Comparison of ENCODE assay signal across 21 cellular contexts in genomic region chr11:134634897-134635831, GRCh38.
DNase-seq lines count a peak whose midpoint lies in the region; ATAC-seq, FAIRE-seq and TF ChIP-seq lines count a peak whose summit lies in the region.
"Had no signal": no experiment of that assay in that cellular context is flagged by ENCODE, and none has a peak within 500 bp of the region (broad histone marks: within the 10 kb centered on the region; RNA-seq: fewer than 3 reads in every experiment).

No MANE protein-coding gene starts in this region.

- BruUV-seq in K562 (replicated peaks; lab: Mats Ljungman, UMichigan) = no TSS peak

- no peak overlapping the region for H2AFZ ChIP-seq in K562 (ENCODE audit: low read depth, low read length)

- in situ Hi-C loops in G401 (cut with HindIII; ENCODE audit: low sequenced_read_pairs) = no loop called here
- in situ Hi-C loops in K562 (cut with MboI) = no loop called here

- TF ChIP-seq POLR2A in K562 (conservative IDR thresholded peaks at IDR 0.05) (no peak), testis (IDR thresholded peaks at IDR 0.05) (no peak)

- TF ChIP-seq CTCF in K562 (IDR thresholded peaks at IDR 0.05 in 2 of 3, conservative IDR thresholded peaks at IDR 0.05 in 1 of 3; ENCODE audit: insufficient read depth in 2 of 3, low read depth in 1 of 3, low read length in 3 of 3) (peak in 1 of 3 experiments; percentile 11; a peak in 1 of 6 replicates), testis (IDR thresholded peaks at IDR 0.05) (no peak)

- no peak for TF ChIP-seq EP300 in K562 (IDR thresholded peaks at IDR 0.05; ENCODE audit: low read length)

- no peaks in the 10 kb centered on the region for H3K79me2 ChIP-seq in K562 (ENCODE audit: control insufficient read depth, insufficient read depth, low read length)

- peak; percentile 67 for ATAC-seq in K562
- ATAC-seq in HG03571 (IDR thresholded peaks at IDR 0.05; ENCODE audit: unreplicated experiment) = no peak
- ATAC-seq: activated CD4-positive, CD25-positive, alpha-beta regulatory T cell treated with anti-CD3 and anti-CD28 coated beads, Interleukin-2, amount 50 U/mL, for 24 hours; activated naive CD4-positive, alpha-beta T cell treated with anti-CD3 and anti-CD28 coated beads, Interleukin-2, amount 50 U/mL, for 72 hours had no signal

- H3K4me2 ChIP-seq in K562 (ENCODE audit: insufficient read depth, low read length) = no peak overlapping the region

- CTCF ChIA-PET in K562 (lab: Yijun Ruan, JAX; ENCODE audit: low intra/inter-chr PET ratio) = interaction anchor here (0.9 kb wide), 1 partner anchor 372 kb away, joined by 3 read pairs; no protein-coding TSS in a partner anchor

- no peaks in the 10 kb centered on the region for H3K4me1 ChIP-seq in K562 (replicated peaks in 1 of 2; ENCODE audit: control insufficient read depth in 2 of 2, insufficient read depth in 2 of 2, low read length in 2 of 2)
- H3K4me1 ChIP-seq in testis = no peaks in the 10 kb centered on the region
- H3K4me1 ChIP-seq: uterus had no signal

- FAIRE-seq in K562 (lab: Jason Lieb, UNC) = no peak

- no peaks in the 10 kb centered on the region for H3K9me1 ChIP-seq in K562 (ENCODE audit: control insufficient read depth, insufficient read depth, low read length)

- TF ChIP-seq RAD21 in K562 (CRISPR knock-in tag; conservative IDR thresholded peaks at IDR 0.05 in 1 of 2, IDR thresholded peaks at IDR 0.05 in 1 of 2) = peak in 1 of 2 experiments; percentile 29; a peak in 1 of 4 replicates

- POLR2A ChIA-PET in K562 (lab: Yijun Ruan, JAX) = interaction anchor here (0.6 kb wide), 2 partner anchors 9 to 1225 kb away, joined by 4 read pairs; no protein-coding TSS in a partner anchor

- DNase-seq in Ammon's horn (ENCODE audit: low spot score) (peak; percentile 71), G401 (ENCODE audit: low spot score) (peak; percentile 3), K562 (ENCODE audit: extremely low read depth in 1 of 4, low spot score in 3 of 4) (no peak), medulla oblongata (ENCODE audit: extremely low spot score) (peak; percentile 61), testis (no peak), NCI-H82 (lab: John Stamatoyannopoulos, UW) (no peak)
- no peak for DNase-seq in activated CD4-positive, CD25-positive, alpha-beta regulatory T cell treated with anti-CD3 and anti-CD28 coated beads, Interleukin-2, amount 50 U/mL, for 72 hours
- DNase-seq: DMS79 treated with DMSO at 0.1 percent for 48 hours; effector CD4-positive, alpha-beta T cell; Karpas-422; mammary epithelial cell; NCI-H1694; NCI-H510A; stimulated activated naive CD4-positive, alpha-beta T cell; uterus had no signal

- WGBS in K562 (ENCODE audit: insufficient coverage, low coverage, missing lambda C conversion rate) = 2% methylated on average over 19 of the region's 22 CpGs
- 67 to 69% methylated on average over 21 to 22 of the region's 22 CpGs for WGBS in testis, 2 donors

- H3K4me3 ChIP-seq in K562 = no peak overlapping the region
- H3K4me3 ChIP-seq in testis = no peak overlapping the region
- H3K4me3 ChIP-seq: BLaER1 treated with 17β-estradiol and CSF1 and Interleukin-3, amounts not matched to agents 10 nM and 100 nM; skin epidermis; uterus had no signal

- no peaks in the 10 kb centered on the region for H3K36me3 ChIP-seq in K562 (ENCODE audit: control insufficient read depth, insufficient read depth, low read length)
- no peaks in the 10 kb centered on the region for H3K36me3 ChIP-seq in testis (ENCODE audit: low read depth, missing control alignments)
- H3K36me3 ChIP-seq: BLaER1 treated with 17β-estradiol and CSF1 and Interleukin-3, amounts not matched to agents 10 nM and 100 nM; uterus had no signal

- peaks cover under 1% of the 10 kb centered on the region; the same call in 1 of the 2 replicates for H4K20me1 ChIP-seq in K562 (replicated peaks; ENCODE audit: control insufficient read depth, insufficient read depth, low read length)

- intact Hi-C loops in K562 (cut with micrococcal nuclease) (no loop called here), testis (cut with DNase I; ENCODE audit: low total_unique reads) (no loop called here)

- H3K27me3 ChIP-seq in K562 (ENCODE audit: control insufficient read depth in 2 of 2, insufficient read depth in 2 of 2, low read length in 2 of 2) (peaks cover 22 to 79% of the 10 kb centered on the region in 2 experiments; a peak in 4 of 5 replicates), testis (no peaks in the 10 kb centered on the region)
- H3K27me3 ChIP-seq: BLaER1 treated with 17β-estradiol and CSF1 and Interleukin-3, amounts not matched to agents 10 nM and 100 nM; uterus had no signal

- H3K9me3 ChIP-seq in K562 (replicated peaks; ENCODE audit: control insufficient read depth, insufficient read depth, low read depth, low read length) = no peaks in the 10 kb centered on the region
- H3K9me3 ChIP-seq in testis = no peaks in the 10 kb centered on the region
- H3K9me3 ChIP-seq: BLaER1 treated with 17β-estradiol and CSF1 and Interleukin-3, amounts not matched to agents 10 nM and 100 nM; uterus had no signal

- no peak overlapping the region for H3K27ac ChIP-seq in K562 (ENCODE audit: extremely low read depth, low read depth, low read length)
- H3K27ac ChIP-seq in testis = no peak overlapping the region
- H3K27ac ChIP-seq: BLaER1 treated with 17β-estradiol and CSF1 and Interleukin-3, amounts not matched to agents 10 nM and 100 nM; HL-60; skin epidermis; uterus had no signal

- H3K9ac ChIP-seq in K562 (ENCODE audit: insufficient read depth in 1 of 2, low read depth in 2 of 2, low read length in 2 of 2) = no peak overlapping the region
- H3K9ac ChIP-seq: BLaER1 treated with 17β-estradiol and CSF1 and Interleukin-3, amounts not matched to agents 10 nM and 100 nM had no signal

TF ChIP-seq in K562, 482 proteins besides CTCF, POLR2A, EP300 and RAD21 (continues in another document):
- TF ChIP-seq ZNF347 (CRISPR knock-in tag; IDR thresholded peaks at IDR 0.05; ENCODE audit: low read depth) (no peak), TBL1XR1 (IDR thresholded peaks at IDR 0.05; ENCODE audit: low read length in 2 of 2) (no peak), TCFL5 (CRISPR knock-in tag; conservative IDR thresholded peaks at IDR 0.05) (no peak), ZBTB40 (IDR thresholded peaks at IDR 0.05) (no peak), ZBTB40 (CRISPR knock-in tag; IDR thresholded peaks at IDR 0.05) (no peak)

Comparison
In these comparisons a context has a peak if more than half of its experiments do, and no peak if none do; other contexts are left out.
1. DNase-seq: peak in Ammon's horn (single experiment), G401 (single experiment) and medulla oblongata (single experiment); none in K562 (0 of 4), testis (single experiment), activated CD4-positive, CD25-positive, alpha-beta regulatory T cell treated with anti-CD3 and anti-CD28 coated beads, Interleukin-2, amount 50 U/mL, for 72 hours (single experiment) and NCI-H82 (single experiment).